ENCODE assay signal across 28 cellular contexts in the genomic region with DNA sequence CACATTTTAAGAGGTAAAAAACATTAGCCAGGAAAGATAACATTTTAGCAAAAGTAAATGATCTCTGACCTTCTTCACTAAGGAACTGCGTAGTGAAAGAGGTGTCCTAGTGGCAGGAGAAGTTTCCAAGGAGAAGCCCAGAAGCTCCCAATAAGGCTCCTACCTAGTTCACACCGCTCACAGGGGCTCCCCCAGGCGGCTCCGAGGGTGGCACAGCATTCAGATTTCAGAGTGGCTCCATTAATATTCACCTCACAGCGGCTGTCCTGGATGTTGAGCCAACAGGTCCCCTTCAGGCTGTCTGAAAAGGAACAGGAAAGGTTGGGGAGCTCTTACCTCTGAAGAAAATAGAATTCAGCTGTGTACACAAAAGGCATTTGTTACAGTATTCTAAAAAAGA.
"Had no signal": no experiment of that assay in that cellular context is flagged by ENCODE, and none has a peak within 500 bp of the region (broad histone marks: within the 10 kb centered on the region; RNA-seq: fewer than 3 reads in every experiment).

No MANE protein-coding gene starts in this region.

- H3K4me3 ChIP-seq: breast epithelium, coronary artery, esophagus squamous epithelium, gastrocnemius medialis, left lung, lung, testis, vagina had no signal

- FAIRE-seq: astrocyte had no signal

- H3K36me3 ChIP-seq: breast epithelium, esophagus squamous epithelium, gastrocnemius medialis, left lung, vagina had no signal

- H3K36me3 Mint-ChIP-seq: activated naive CD8-positive, alpha-beta T cell treated with anti-CD3 and anti-CD28 coated beads for 36 hours; naive B cell had no signal

- H3K27ac Mint-ChIP-seq: activated B cell treated with CpG ODN at 0.5 μM for 24 hours; activated CD4-positive, alpha-beta T cell treated with anti-CD3 and anti-CD28 coated beads for 36 hours; activated naive CD8-positive, alpha-beta T cell treated with anti-CD3 and anti-CD28 coated beads for 36 hours; activated T-cell treated with anti-CD3 and anti-CD28 coated beads, Interleukin-2, amount 50 U/mL, for 24 hours; activated T-helper 17 cell treated with anti-CD3 and anti-CD28 coated beads, Interleukin-2, amount 50 U/mL, for 72 hours; naive B cell; type B pancreatic cell had no signal

- H3K27ac ChIP-seq: breast epithelium, coronary artery, esophagus squamous epithelium, gastrocnemius medialis, left lung, testis, vagina had no signal

- H3K4me1 ChIP-seq: breast epithelium, left lung, testis, vagina had no signal

- ATAC-seq: activated CD4-positive, alpha-beta T cell treated with anti-CD3 and anti-CD28 coated beads for 36 hours; activated T-helper 17 cell treated with anti-CD3 and anti-CD28 coated beads, Interleukin-2, amount 50 U/mL, for 72 hours; gastrocnemius medialis; left lung had no signal

- H3K27me3 ChIP-seq: breast epithelium, esophagus squamous epithelium, gastrocnemius medialis, left lung, testis, vagina had no signal

- H3K9me3 Mint-ChIP-seq: activated B cell treated with CpG ODN at 0.5 μM for 24 hours; activated naive CD8-positive, alpha-beta T cell treated with anti-CD3 and anti-CD28 coated beads for 36 hours; activated T-cell treated with anti-CD3 and anti-CD28 coated beads, Interleukin-2, amount 50 U/mL, for 24 hours; activated T-helper 17 cell treated with anti-CD3 and anti-CD28 coated beads, Interleukin-2, amount 50 U/mL, for 72 hours; neural crest cell; type B pancreatic cell had no signal

- DNase-seq: activated B cell treated with CpG ODN at 0.5 μM for 24 hours; activated CD4-positive, alpha-beta T cell treated with anti-CD3 and anti-CD28 coated beads for 36 hours; activated CD4-positive, alpha-beta T cell treated with anti-CD3 and anti-CD28 coated beads, Interleukin-2, amount 50 U/mL, for 4 hours; activated CD8-positive, alpha-beta memory T cell treated with anti-CD3 and anti-CD28 coated beads for 24 hours; activated CD8-positive, alpha-beta memory T cell treated with anti-CD3 and anti-CD28 coated beads, Interleukin-2, amount 50 U/mL, for 4 hours; activated naive CD8-positive, alpha-beta T cell treated with anti-CD3 and anti-CD28 coated beads for 36 hours; activated T-cell treated with anti-CD3 and anti-CD28 coated beads, Interleukin-2, amount 50 U/mL, for 24 hours; cerebellar nuclear complex; esophagus squamous epithelium; gastrocnemius medialis; hippocampal formation; kidney glomerular epithelial cell; left lung; naive B cell; occipital lobe; posterior cingulate gyrus; retina; stimulated activated CD4-positive, alpha-beta T cell treated with anti-CD3 and anti-CD28 coated beads, Interleukin-4, amount 100 ng/mL, for 1 hour; stimulated activated naive CD4-positive, alpha-beta T cell; testis had no signal

- H3K9me3 ChIP-seq: breast epithelium, esophagus squamous epithelium, gastrocnemius medialis, left lung, testis, vagina had no signal
